Comparison of ENCODE assay signal across 2 cellular contexts in the genomic region with DNA sequence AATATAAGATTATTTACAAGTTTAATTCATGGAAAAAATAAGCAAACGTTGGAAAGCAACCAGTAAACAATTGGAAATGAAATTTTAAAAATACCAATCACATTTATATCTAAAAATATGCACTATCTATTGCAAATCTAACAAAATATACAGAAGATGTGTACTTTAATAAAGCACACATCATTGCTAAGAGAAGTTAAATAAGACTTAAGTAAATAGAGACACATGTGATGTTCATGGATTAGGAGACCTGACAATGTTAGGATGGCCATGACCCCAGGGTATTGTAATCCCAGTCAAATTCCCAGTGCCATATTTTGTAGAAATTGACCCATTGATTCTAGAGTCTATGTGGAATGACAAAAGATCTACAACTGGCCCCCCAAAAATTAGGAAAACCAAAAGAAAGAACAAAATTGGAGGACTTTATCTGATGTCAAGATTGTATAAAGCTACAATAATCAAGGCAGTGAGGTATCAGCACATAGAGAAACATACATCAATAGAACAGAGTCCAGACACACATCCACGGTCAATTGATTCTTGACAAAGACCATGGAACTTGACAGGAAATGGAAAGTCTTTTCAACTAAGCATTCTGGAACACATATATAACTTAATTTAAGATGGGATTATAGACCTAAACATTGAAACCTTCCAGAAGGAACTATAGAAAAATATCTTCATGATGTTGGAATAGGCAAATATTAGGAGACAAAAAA.
TF ChIP-seq lines count a peak whose summit lies in the region.

No MANE protein-coding gene starts in this region.

TF ChIP-seq in HepG2, 621 proteins besides CTCF, POLR2A, EP300 and RAD21 (continued from another document and continues in another):
- TF ChIP-seq, protein P1, sequence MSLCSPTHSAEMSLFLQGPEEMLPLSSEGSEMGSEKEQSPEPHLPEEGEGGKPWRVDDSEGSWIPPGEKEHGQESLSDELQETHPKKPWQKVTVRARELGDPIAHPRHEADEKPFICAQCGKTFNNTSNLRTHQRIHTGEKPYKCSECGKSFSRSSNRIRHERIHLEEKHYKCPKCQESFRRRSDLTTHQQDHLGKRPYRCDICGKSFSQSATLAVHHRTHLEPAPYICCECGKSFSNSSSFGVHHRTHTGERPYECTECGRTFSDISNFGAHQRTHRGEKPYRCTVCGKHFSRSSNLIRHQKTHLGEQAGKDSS (CRISPR knock-in tag; IDR thresholded peaks at IDR 0.05; ENCODE audit: borderline replicate concordance, low read depth) = no peak
- TF ChIP-seq RBFOX2 (IDR thresholded peaks at IDR 0.05; ENCODE audit: low read depth, low read length) (no peak), ZNF460 (CRISPR knock-in tag; IDR thresholded peaks at IDR 0.05; ENCODE audit: borderline replicate concordance) (no peak), ZNF598 (CRISPR knock-in tag; IDR thresholded peaks at IDR 0.05; ENCODE audit: borderline replicate concordance) (no peak), ZNF160 (CRISPR knock-in tag; IDR thresholded peaks at IDR 0.05) (no peak), FOXA1 (IDR thresholded peaks at IDR 0.05) (peak; percentile 56), FOXA1 (CRISPR knock-in tag; IDR thresholded peaks at IDR 0.05) (0 out of 2 replicates have a peak, but pooled peaks have one; percentile 6), ASH2L (IDR thresholded peaks at IDR 0.05; ENCODE audit: insufficient read length, low read depth, low read length) (no peak), ZNF703 (CRISPR knock-in tag; IDR thresholded peaks at IDR 0.05; ENCODE audit: borderline replicate concordance) (no peak), MYNN (CRISPR knock-in tag; IDR thresholded peaks at IDR 0.05; ENCODE audit: low read depth) (no peak), NONO (IDR thresholded peaks at IDR 0.05) (no peak), NONO (CRISPR knock-in tag; conservative IDR thresholded peaks at IDR 0.05) (no peak), RARA (CRISPR knock-in tag; IDR thresholded peaks at IDR 0.05) (peak; percentile 87), GATAD2A (CRISPR knock-in tag; IDR thresholded peaks at IDR 0.05) (peak; percentile 35; the same call in 1 of the 2 replicates), SKI (IDR thresholded peaks at IDR 0.05; ENCODE audit: partially characterized antibody) (peak; percentile 23), SOX6 (IDR thresholded peaks at IDR 0.05) (no peak), SOX6 (CRISPR knock-in tag; IDR thresholded peaks at IDR 0.05) (peak; percentile 25; the same call in 1 of the 2 replicates)
- TF ChIP-seq, protein P2, sequence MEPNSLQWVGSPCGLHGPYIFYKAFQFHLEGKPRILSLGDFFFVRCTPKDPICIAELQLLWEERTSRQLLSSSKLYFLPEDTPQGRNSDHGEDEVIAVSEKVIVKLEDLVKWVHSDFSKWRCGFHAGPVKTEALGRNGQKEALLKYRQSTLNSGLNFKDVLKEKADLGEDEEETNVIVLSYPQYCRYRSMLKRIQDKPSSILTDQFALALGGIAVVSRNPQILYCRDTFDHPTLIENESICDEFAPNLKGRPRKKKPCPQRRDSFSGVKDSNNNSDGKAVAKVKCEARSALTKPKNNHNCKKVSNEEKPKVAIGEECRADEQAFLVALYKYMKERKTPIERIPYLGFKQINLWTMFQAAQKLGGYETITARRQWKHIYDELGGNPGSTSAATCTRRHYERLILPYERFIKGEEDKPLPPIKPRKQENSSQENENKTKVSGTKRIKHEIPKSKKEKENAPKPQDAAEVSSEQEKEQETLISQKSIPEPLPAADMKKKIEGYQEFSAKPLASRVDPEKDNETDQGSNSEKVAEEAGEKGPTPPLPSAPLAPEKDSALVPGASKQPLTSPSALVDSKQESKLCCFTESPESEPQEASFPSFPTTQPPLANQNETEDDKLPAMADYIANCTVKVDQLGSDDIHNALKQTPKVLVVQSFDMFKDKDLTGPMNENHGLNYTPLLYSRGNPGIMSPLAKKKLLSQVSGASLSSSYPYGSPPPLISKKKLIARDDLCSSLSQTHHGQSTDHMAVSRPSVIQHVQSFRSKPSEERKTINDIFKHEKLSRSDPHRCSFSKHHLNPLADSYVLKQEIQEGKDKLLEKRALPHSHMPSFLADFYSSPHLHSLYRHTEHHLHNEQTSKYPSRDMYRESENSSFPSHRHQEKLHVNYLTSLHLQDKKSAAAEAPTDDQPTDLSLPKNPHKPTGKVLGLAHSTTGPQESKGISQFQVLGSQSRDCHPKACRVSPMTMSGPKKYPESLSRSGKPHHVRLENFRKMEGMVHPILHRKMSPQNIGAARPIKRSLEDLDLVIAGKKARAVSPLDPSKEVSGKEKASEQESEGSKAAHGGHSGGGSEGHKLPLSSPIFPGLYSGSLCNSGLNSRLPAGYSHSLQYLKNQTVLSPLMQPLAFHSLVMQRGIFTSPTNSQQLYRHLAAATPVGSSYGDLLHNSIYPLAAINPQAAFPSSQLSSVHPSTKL (CRISPR knock-in tag; IDR thresholded peaks at IDR 0.05) = peak; percentile 75
- TF ChIP-seq, protein P3, sequence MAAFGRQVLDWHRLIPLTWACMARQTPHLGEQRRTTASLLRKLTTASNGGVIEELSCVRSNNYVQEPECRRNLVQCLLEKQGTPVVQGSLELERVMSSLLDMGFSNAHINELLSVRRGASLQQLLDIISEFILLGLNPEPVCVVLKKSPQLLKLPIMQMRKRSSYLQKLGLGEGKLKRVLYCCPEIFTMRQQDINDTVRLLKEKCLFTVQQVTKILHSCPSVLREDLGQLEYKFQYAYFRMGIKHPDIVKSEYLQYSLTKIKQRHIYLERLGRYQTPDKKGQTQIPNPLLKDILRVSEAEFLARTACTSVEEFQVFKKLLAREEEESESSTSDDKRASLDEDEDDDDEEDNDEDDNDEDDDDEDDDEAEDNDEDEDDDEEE (CRISPR knock-in tag; IDR thresholded peaks at IDR 0.05) = no peak
- TF ChIP-seq, protein P4, sequence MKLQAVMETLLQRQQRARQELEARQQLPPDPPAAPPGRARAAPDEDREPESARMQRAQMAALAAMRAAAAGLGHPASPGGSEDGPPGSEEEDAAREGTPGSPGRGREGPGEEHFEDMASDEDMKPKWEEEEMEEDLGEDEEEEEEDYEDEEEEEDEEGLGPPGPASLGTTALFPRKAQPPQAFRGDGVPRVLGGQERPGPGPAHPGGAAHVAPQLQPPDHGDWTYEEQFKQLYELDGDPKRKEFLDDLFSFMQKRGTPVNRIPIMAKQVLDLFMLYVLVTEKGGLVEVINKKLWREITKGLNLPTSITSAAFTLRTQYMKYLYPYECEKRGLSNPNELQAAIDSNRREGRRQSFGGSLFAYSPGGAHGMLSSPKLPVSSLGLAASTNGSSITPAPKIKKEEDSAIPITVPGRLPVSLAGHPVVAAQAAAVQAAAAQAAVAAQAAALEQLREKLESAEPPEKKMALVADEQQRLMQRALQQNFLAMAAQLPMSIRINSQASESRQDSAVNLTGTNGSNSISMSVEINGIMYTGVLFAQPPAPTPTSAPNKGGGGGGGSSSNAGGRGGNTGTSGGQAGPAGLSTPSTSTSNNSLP (IDR thresholded peaks at IDR 0.05; ENCODE audit: low read depth, low read length) = peak; percentile 69
- TF ChIP-seq, protein P5, sequence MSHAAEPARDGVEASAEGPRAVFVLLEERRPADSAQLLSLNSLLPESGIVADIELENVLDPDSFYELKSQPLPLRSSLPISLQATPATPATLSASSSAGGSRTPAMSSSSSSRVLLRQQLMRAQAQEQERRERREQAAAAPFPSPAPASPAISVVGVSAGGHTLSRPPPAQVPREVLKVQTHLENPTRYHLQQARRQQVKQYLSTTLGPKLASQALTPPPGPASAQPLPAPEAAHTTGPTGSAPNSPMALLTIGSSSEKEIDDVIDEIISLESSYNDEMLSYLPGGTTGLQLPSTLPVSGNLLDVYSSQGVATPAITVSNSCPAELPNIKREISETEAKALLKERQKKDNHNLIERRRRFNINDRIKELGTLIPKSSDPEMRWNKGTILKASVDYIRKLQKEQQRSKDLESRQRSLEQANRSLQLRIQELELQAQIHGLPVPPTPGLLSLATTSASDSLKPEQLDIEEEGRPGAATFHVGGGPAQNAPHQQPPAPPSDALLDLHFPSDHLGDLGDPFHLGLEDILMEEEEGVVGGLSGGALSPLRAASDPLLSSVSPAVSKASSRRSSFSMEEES (CRISPR knock-in tag; IDR thresholded peaks at IDR 0.05) = no peak

TF ChIP-seq in A549, 52 proteins besides CTCF, POLR2A, EP300 and RAD21 (continued from another document):
- TF ChIP-seq, protein P6, sequence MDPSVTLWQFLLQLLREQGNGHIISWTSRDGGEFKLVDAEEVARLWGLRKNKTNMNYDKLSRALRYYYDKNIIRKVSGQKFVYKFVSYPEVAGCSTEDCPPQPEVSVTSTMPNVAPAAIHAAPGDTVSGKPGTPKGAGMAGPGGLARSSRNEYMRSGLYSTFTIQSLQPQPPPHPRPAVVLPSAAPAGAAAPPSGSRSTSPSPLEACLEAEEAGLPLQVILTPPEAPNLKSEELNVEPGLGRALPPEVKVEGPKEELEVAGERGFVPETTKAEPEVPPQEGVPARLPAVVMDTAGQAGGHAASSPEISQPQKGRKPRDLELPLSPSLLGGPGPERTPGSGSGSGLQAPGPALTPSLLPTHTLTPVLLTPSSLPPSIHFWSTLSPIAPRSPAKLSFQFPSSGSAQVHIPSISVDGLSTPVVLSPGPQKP (IDR thresholded peaks at IDR 0.05; ENCODE audit: low read depth, low read length) = no peak
- TF ChIP-seq HDAC2 (IDR thresholded peaks at IDR 0.05) (no peak), GATA3 (IDR thresholded peaks at IDR 0.05; ENCODE audit: borderline replicate concordance) (no peak), RFX5 (IDR thresholded peaks at IDR 0.05) (no peak), EHMT2 (IDR thresholded peaks at IDR 0.05; ENCODE audit: low read depth) (no peak), RARB (CRISPR knock-in tag; IDR thresholded peaks at IDR 0.05) (no peak), JUNB (IDR thresholded peaks at IDR 0.05) (no peak)
